22 cellular contexts compared by ENCODE assay signal in genomic region chr11:134736251-134737072, GRCh38.
DNase-seq lines count a peak whose midpoint lies in the region; TF ChIP-seq lines count a peak whose summit lies in the region.
"Had no signal": no experiment of that assay in that cellular context is flagged by ENCODE, and none has a peak within 500 bp of the region (broad histone marks: within the 10 kb centered on the region; RNA-seq: fewer than 3 reads in every experiment).

No MANE protein-coding gene starts in this region.

- H3K4me3 ChIP-seq in HEK293 (ENCODE audit: low read depth, low read length) = no peak overlapping the region
- no peak overlapping the region for H3K4me3 ChIP-seq in spleen
- H3K4me3 ChIP-seq: BLaER1 treated with 17β-estradiol and CSF1 and Interleukin-3, amounts not matched to agents 10 nM and 100 nM; GM12878; Peyer's patch had no signal

- H3K27ac ChIP-seq in HEK293 (ENCODE audit: extremely low read depth, low read depth, low read length) = no peak overlapping the region
- no peak overlapping the region for H3K27ac ChIP-seq in spleen
- H3K27ac ChIP-seq: BLaER1 treated with 17β-estradiol and CSF1 and Interleukin-3, amounts not matched to agents 10 nM and 100 nM; KMS-11; Peyer's patch had no signal

- no peaks in the 10 kb centered on the region for H3K36me3 ChIP-seq in HEK293 (ENCODE audit: control insufficient read depth in 2 of 2, insufficient read depth in 1 of 2, low read length in 2 of 2)
- H3K36me3 ChIP-seq in spleen = no peaks in the 10 kb centered on the region
- H3K36me3 ChIP-seq: BLaER1 treated with 17β-estradiol and CSF1 and Interleukin-3, amounts not matched to agents 10 nM and 100 nM; Peyer's patch had no signal

- intact Hi-C loops in spleen (cut with DNase I; ENCODE audit: low total_unique reads) = no loop called here

- CTCF ChIA-PET in HEK293 (lab: Yijun Ruan, JAX) = no interaction called here

- no peak for TF ChIP-seq POLR2A in spleen (IDR thresholded peaks at IDR 0.05)

- WGBS in spleen, 5 donors = 70 to 81% (median 78%) methylated on average over 5 to 15 of the region's 15 CpGs

- DNase-seq in DMS53 (lab: John Stamatoyannopoulos, UW) = peak; percentile 15
- DNase-seq in DMS53 treated with DMSO at 0.1 percent for 48 hours (lab: John Stamatoyannopoulos, UW; ENCODE audit: unreplicated experiment) = no peak
- DNase-seq in left kidney (ENCODE audit: low read depth, low spot score) = peak; percentile 86
- peak; percentile 52 for DNase-seq in spleen
- no peak for DNase-seq in NCI-H2081 treated with DMSO at 0.1 percent for 48 hours (lab: John Stamatoyannopoulos, UW)
- no peak for DNase-seq in effector CD8-positive, alpha-beta T cell (lab: John Stamatoyannopoulos, UW)
- DNase-seq: 8988T; Caco-2; CD4-positive, alpha-beta memory T cell; DMS153; GOT3; HCEC 1CT; IMR-90; NCI-H1092 treated with DMSO at 0.1 percent for 48 hours; NCI-H1436 treated with DMSO at 0.1 percent for 48 hours; NCI-H2029 treated with DMSO at 0.1 percent for 48 hours; NCI-H748 treated with DMSO at 0.1 percent for 48 hours; Peyer's patch had no signal

- H3K9me3 ChIP-seq in HEK293 (ENCODE audit: control insufficient read depth, insufficient read depth, low read depth, low read length) (no peaks in the 10 kb centered on the region), spleen (no peaks in the 10 kb centered on the region)
- H3K9me3 ChIP-seq: BLaER1 treated with 17β-estradiol and CSF1 and Interleukin-3, amounts not matched to agents 10 nM and 100 nM; Caco-2; Peyer's patch had no signal

- POLR2A ChIA-PET in HEK293 (lab: Yijun Ruan, JAX) = no interaction called here

- H3K4me1 ChIP-seq in HEK293 (ENCODE audit: control insufficient read depth, insufficient read depth, low read length) (no peaks in the 10 kb centered on the region; the same call in 1 of the 2 replicates), spleen (no peaks in the 10 kb centered on the region)
- H3K4me1 ChIP-seq: Peyer's patch had no signal

- H3K27me3 ChIP-seq in spleen (replicated peaks in 1 of 7) = peaks cover 0 to 12% (median 0%) of the 10 kb centered on the region in 7 donors
- H3K27me3 ChIP-seq: BLaER1 treated with 17β-estradiol and CSF1 and Interleukin-3, amounts not matched to agents 10 nM and 100 nM; Peyer's patch had no signal

- TF ChIP-seq CTCF in HEK293 (tag by site-specific recombination; IDR thresholded peaks at IDR 0.05) = no peak
- no peak for TF ChIP-seq CTCF in spleen (IDR thresholded peaks at IDR 0.05 in 8 of 11, conservative IDR thresholded peaks at IDR 0.05 in 3 of 11)

TF ChIP-seq in HEK293, 187 proteins besides CTCF, POLR2A, EP300 and RAD21:
- 0 out of 2 replicates have a peak, but pooled peaks have one; percentile 22 for TF ChIP-seq ZNF341 (tag by site-specific recombination; IDR thresholded peaks at IDR 0.05; ENCODE audit: low read depth)
- TF ChIP-seq ZNF311 (tag by site-specific recombination; IDR thresholded peaks at IDR 0.05; ENCODE audit: borderline replicate concordance) = no peak

Comparison
In these comparisons a context has a peak if more than half of its experiments do, and no peak if none do; other contexts are left out.
1. DNase-seq: peak in DMS53 (single experiment), left kidney (single experiment) and spleen (single experiment); none in DMS53 treated with DMSO at 0.1 percent for 48 hours (single experiment), NCI-H2081 treated with DMSO at 0.1 percent for 48 hours (single experiment) and effector CD8-positive, alpha-beta T cell (single experiment).